17 cellular contexts compared by ENCODE assay signal in genomic region chr2:197234792-197235191, GRCh38.
DNase-seq lines count a peak whose midpoint lies in the region; ATAC-seq and TF ChIP-seq lines count a peak whose summit lies in the region.
"Had no signal": no experiment of that assay in that cellular context is flagged by ENCODE, and none has a peak within 500 bp of the region (broad histone marks: within the 10 kb centered on the region; RNA-seq: fewer than 3 reads in every experiment).

No MANE protein-coding gene starts in this region.

- no peak for DNase-seq in activated CD4-positive, alpha-beta T cell treated with anti-CD3 and anti-CD28 coated beads, Interleukin-2, amount 10 ng/mL, durations not matched to agents 24 days and 14 days
- no peak for DNase-seq in activated CD4-positive, alpha-beta T cell treated with anti-CD3 and anti-CD28 coated beads for 48 hours
- no peak for DNase-seq in activated naive CD8-positive, alpha-beta T cell treated with anti-CD3 and anti-CD28 coated beads, Interleukin-2, amount 10 ng/mL, durations not matched to agents 7 days and 5 days
- DNase-seq in neural crest cell (ENCODE audit: low read depth, low spot score) (no peak), SIG-M5 treated with dmso at 0.1 percent for 504 hours (lab: John Stamatoyannopoulos, UW; ENCODE audit: unreplicated experiment) (no peak), DMS114 treated with DMSO at 0.1 percent for 48 hours (lab: John Stamatoyannopoulos, UW; ENCODE audit: unreplicated experiment) (no peak)
- DNase-seq: activated T-cell treated with anti-CD3 and anti-CD28 coated beads for 4 hours; adrenal gland; BE2C; IMR-90; NCI-H1436; NCI-H2171; NCI-H524 treated with DMSO at 0.1 percent for 48 hours; stimulated activated CD4-positive, alpha-beta T cell treated with anti-CD3 and anti-CD28 coated beads, Interleukin-12 subunit alpha, Interleukin-12 subunit beta, amount 100 ng/mL, for 4 hours; testis had no signal

- H3K27me3 Mint-ChIP-seq in activated CD4-positive, alpha-beta T cell treated with anti-CD3 and anti-CD28 coated beads, Interleukin-2, amount 10 ng/mL, durations not matched to agents 24 days and 14 days, result no peaks in the 10 kb centered on the region
- H3K27me3 Mint-ChIP-seq in IgD-negative memory B cell (no peaks in the 10 kb centered on the region), neural crest cell (ENCODE audit: low read depth) (no peaks in the 10 kb centered on the region)
- H3K27me3 Mint-ChIP-seq in activated naive CD8-positive, alpha-beta T cell treated with anti-CD3 and anti-CD28 coated beads, Interleukin-2, amount 10 ng/mL, durations not matched to agents 7 days and 5 days, result no peaks in the 10 kb centered on the region

- H3K27ac Mint-ChIP-seq in activated CD4-positive, alpha-beta T cell treated with anti-CD3 and anti-CD28 coated beads, Interleukin-2, amount 10 ng/mL, durations not matched to agents 24 days and 14 days, result peak overlapping the region; percentile 22
- peak overlapping the region; percentile 65 to 83 (median 74) for H3K27ac Mint-ChIP-seq in IgD-negative memory B cell
- peak overlapping the region; percentile 62 for H3K27ac Mint-ChIP-seq in activated naive CD8-positive, alpha-beta T cell treated with anti-CD3 and anti-CD28 coated beads, Interleukin-2, amount 10 ng/mL, durations not matched to agents 7 days and 5 days
- peak overlapping the region; percentile 14 for H3K27ac Mint-ChIP-seq in neural crest cell (ENCODE audit: unreplicated experiment)

- no peaks in the 10 kb centered on the region for H3K9me3 Mint-ChIP-seq in activated CD4-positive, alpha-beta T cell treated with anti-CD3 and anti-CD28 coated beads, Interleukin-2, amount 10 ng/mL, durations not matched to agents 24 days and 14 days
- no peaks in the 10 kb centered on the region for H3K9me3 Mint-ChIP-seq in IgD-negative memory B cell
- no peaks in the 10 kb centered on the region for H3K9me3 Mint-ChIP-seq in activated naive CD8-positive, alpha-beta T cell treated with anti-CD3 and anti-CD28 coated beads, Interleukin-2, amount 10 ng/mL, durations not matched to agents 7 days and 5 days
- H3K9me3 Mint-ChIP-seq in neural crest cell, result no peaks in the 10 kb centered on the region

- no peak for ATAC-seq in activated naive CD8-positive, alpha-beta T cell treated with anti-CD3 and anti-CD28 coated beads, Interleukin-2, amount 10 ng/mL, durations not matched to agents 7 days and 5 days (ENCODE audit: low read depth)
- ATAC-seq in HG03095 (IDR thresholded peaks at IDR 0.05; ENCODE audit: unreplicated experiment), result no peak

- POLR2A ChIA-PET in activated naive CD8-positive, alpha-beta T cell treated with anti-CD3 and anti-CD28 coated beads, Interleukin-2, amount 10 ng/mL, durations not matched to agents 7 days and 5 days (lab: Charles Lee), result interaction anchor here (0.7 to 1.0 kb wide), 2 partner anchors 36 to 108 kb away, joined by 3 to 7 read pairs; no protein-coding TSS in a partner anchor

- H3K4me1 Mint-ChIP-seq in activated CD4-positive, alpha-beta T cell treated with anti-CD3 and anti-CD28 coated beads, Interleukin-2, amount 10 ng/mL, durations not matched to agents 24 days and 14 days, result peaks cover 72% of the 10 kb centered on the region
- H3K4me1 Mint-ChIP-seq in IgD-negative memory B cell (peaks cover 77 to 85% (median 82%) of the 10 kb centered on the region in 3 donors), neural crest cell (peaks cover 51% of the 10 kb centered on the region)
- peaks cover 79% of the 10 kb centered on the region for H3K4me1 Mint-ChIP-seq in activated naive CD8-positive, alpha-beta T cell treated with anti-CD3 and anti-CD28 coated beads, Interleukin-2, amount 10 ng/mL, durations not matched to agents 7 days and 5 days

- intact Hi-C loops in activated CD4-positive, alpha-beta T cell treated with anti-CD3 and anti-CD28 coated beads, Interleukin-2, amount 10 ng/mL, durations not matched to agents 24 days and 14 days (cut with micrococcal nuclease), result loop anchor here (1.0 kb wide), 1 partner anchor 12 kb away; no protein-coding TSS in a partner anchor

- no peak for TF ChIP-seq CTCF in neural crest cell (conservative IDR thresholded peaks at IDR 0.05)

- no peak overlapping the region for H3K4me3 Mint-ChIP-seq in activated CD4-positive, alpha-beta T cell treated with anti-CD3 and anti-CD28 coated beads, Interleukin-2, amount 10 ng/mL, durations not matched to agents 24 days and 14 days
- H3K4me3 Mint-ChIP-seq in IgD-negative memory B cell (peak overlapping the region in 1 of 4 donors; percentile 70), neural crest cell (no peak overlapping the region)
- H3K4me3 Mint-ChIP-seq in activated naive CD8-positive, alpha-beta T cell treated with anti-CD3 and anti-CD28 coated beads, Interleukin-2, amount 10 ng/mL, durations not matched to agents 7 days and 5 days, result peak overlapping the region; percentile 39

- H3K36me3 Mint-ChIP-seq in activated CD4-positive, alpha-beta T cell treated with anti-CD3 and anti-CD28 coated beads, Interleukin-2, amount 10 ng/mL, durations not matched to agents 24 days and 14 days (ENCODE audit: low read depth), result peaks cover 29% of the 10 kb centered on the region
- H3K36me3 Mint-ChIP-seq in IgD-negative memory B cell (peaks cover 12% of the 10 kb centered on the region), neural crest cell (ENCODE audit: low read depth) (no peaks in the 10 kb centered on the region)
- peaks cover 28% of the 10 kb centered on the region for H3K36me3 Mint-ChIP-seq in activated naive CD8-positive, alpha-beta T cell treated with anti-CD3 and anti-CD28 coated beads, Interleukin-2, amount 10 ng/mL, durations not matched to agents 7 days and 5 days

Comparison
In these comparisons a context has a peak if more than half of its experiments do, and no peak if none do; other contexts are left out.
1. H3K27ac Mint-ChIP-seq: peak in every context shown above with its lines; median percentile 74 in IgD-negative memory B cell; 62 in activated naive CD8-positive, alpha-beta T cell treated with anti-CD3 and anti-CD28 coated beads, Interleukin-2, amount 10 ng/mL, durations not matched to agents 7 days and 5 days; 22 in activated CD4-positive, alpha-beta T cell treated with anti-CD3 and anti-CD28 coated beads, Interleukin-2, amount 10 ng/mL, durations not matched to agents 24 days and 14 days; 14 in neural crest cell.